Comparison of ENCODE assay signal across 26 cellular contexts in genomic region chr2:201195329-201195728, GRCh38. TPM values are rescaled to one million over a fixed set of nuclear protein-coding genes. Genes with fewer than 3 reads are reported as not detected.
DNase-seq lines count a peak whose midpoint lies in the region; ATAC-seq lines count a peak whose summit lies in the region.
"Had no signal": no experiment of that assay in that cellular context is flagged by ENCODE, and none has a peak within 500 bp of the region (broad histone marks: within the 10 kb centered on the region; RNA-seq: fewer than 3 reads in every experiment).

No MANE protein-coding gene starts in this region.

- POLR2A ChIA-PET in CD4-positive, alpha-beta memory T cell (lab: Charles Lee; ENCODE audit: partially characterized antibody), result interaction anchor here (0.9 to 5.4 kb wide), 11 partner anchors 9 to 331 kb away, joined by 3 to 61 read pairs (median 5); partner anchors contain the start of genes CASP10, CLK1, NIF3L1 and PPIL3

- H3K4me3 Mint-ChIP-seq in activated CD8-positive, alpha-beta memory T cell treated with anti-CD3 and anti-CD28 coated beads, Interleukin-2, amount 10 ng/mL, durations not matched to agents 7 days and 5 days, result no peak overlapping the region
- H3K4me3 Mint-ChIP-seq in CD4-positive, alpha-beta memory T cell, result peak overlapping the region in 7 of 8 donors; percentile 17 to 77 (median 41)
- no peak overlapping the region for H3K4me3 Mint-ChIP-seq in T-helper 17 cell
- H3K4me3 Mint-ChIP-seq in natural killer cell treated with Interleukin-12 subunit alpha and Interleukin-12 subunit beta and Interleukin-15 and Interleukin-18, amount 100 ng/mL, for 72 hours, result peak overlapping the region; percentile 12
- H3K4me3 Mint-ChIP-seq: activated T-cell treated with anti-CD3 and anti-CD28 coated beads, Interleukin-2, amount 50 U/mL, for 72 hours; neural progenitor cell; stimulated activated naive CD8-positive, alpha-beta T cell treated with anti-CD3 and anti-CD28 coated beads, Interleukin-15, amount 100 ng/mL, for 72 hours had no signal

- no peaks in the 10 kb centered on the region for H3K27me3 Mint-ChIP-seq in activated CD8-positive, alpha-beta memory T cell treated with anti-CD3 and anti-CD28 coated beads, Interleukin-2, amount 10 ng/mL, durations not matched to agents 7 days and 5 days
- no peaks in the 10 kb centered on the region for H3K27me3 Mint-ChIP-seq in CD4-positive, alpha-beta memory T cell
- H3K27me3 Mint-ChIP-seq in T-helper 17 cell, result no peaks in the 10 kb centered on the region
- H3K27me3 Mint-ChIP-seq in natural killer cell treated with Interleukin-12 subunit alpha and Interleukin-12 subunit beta and Interleukin-15 and Interleukin-18, amount 100 ng/mL, for 72 hours, result no peaks in the 10 kb centered on the region
- H3K27me3 Mint-ChIP-seq: stimulated activated naive CD8-positive, alpha-beta T cell treated with anti-CD3 and anti-CD28 coated beads, Interleukin-15, amount 100 ng/mL, for 72 hours had no signal

- peaks cover 64% of the 10 kb centered on the region for H3K4me1 ChIP-seq in CD4-positive, alpha-beta memory T cell (ENCODE audit: insufficient read depth, low read length)
- H3K4me1 ChIP-seq: parathyroid adenoma, SJCRH30 had no signal

- no peaks in the 10 kb centered on the region for H3K27me3 ChIP-seq in CD4-positive, alpha-beta memory T cell (ENCODE audit: insufficient read depth, low read length)
- H3K27me3 ChIP-seq: neural progenitor cell, SJCRH30 had no signal

- peaks cover 63% of the 10 kb centered on the region for H3K36me3 Mint-ChIP-seq in activated CD8-positive, alpha-beta memory T cell treated with anti-CD3 and anti-CD28 coated beads, Interleukin-2, amount 10 ng/mL, durations not matched to agents 7 days and 5 days
- H3K36me3 Mint-ChIP-seq in CD4-positive, alpha-beta memory T cell, result peaks cover 58 to 62% of the 10 kb centered on the region in 2 donors
- peaks cover 6% of the 10 kb centered on the region for H3K36me3 Mint-ChIP-seq in T-helper 17 cell (ENCODE audit: low read depth)
- peaks cover 11% of the 10 kb centered on the region for H3K36me3 Mint-ChIP-seq in natural killer cell treated with Interleukin-12 subunit alpha and Interleukin-12 subunit beta and Interleukin-15 and Interleukin-18, amount 100 ng/mL, for 72 hours
- H3K36me3 Mint-ChIP-seq: neural progenitor cell had no signal

- CTCF ChIA-PET in activated CD8-positive, alpha-beta memory T cell treated with anti-CD3 and anti-CD28 coated beads, Interleukin-2, amount 10 ng/mL, durations not matched to agents 7 days and 5 days (lab: Charles Lee), result interaction anchor here (1.1 to 7.4 kb wide), 9 partner anchors 13 to 294 kb away, joined by 3 to 75 read pairs (median 3); partner anchors contain the start of gene CASP10
- CTCF ChIA-PET in CD4-positive, alpha-beta memory T cell (lab: Charles Lee; ENCODE audit: partially characterized antibody), result interaction anchor here (0.6 to 8.0 kb wide), 8 partner anchors 10 to 170 kb away, joined by 3 to 125 read pairs (median 4); partner anchors contain the start of gene CASP10

- intact Hi-C loops in CD4-positive, alpha-beta memory T cell (cut with micrococcal nuclease), result no loop called here

- DNase-seq in activated CD8-positive, alpha-beta memory T cell treated with anti-CD3 and anti-CD28 coated beads, Interleukin-2, amount 10 ng/mL, durations not matched to agents 7 days and 5 days, result no peak
- no peak for DNase-seq in activated CD8-positive, alpha-beta memory T cell treated with anti-CD3 and anti-CD28 coated beads for 24 hours
- no peak for DNase-seq in CD4-positive, alpha-beta memory T cell
- DNase-seq in T-helper 17 cell (no peak), NCI-H146 (lab: John Stamatoyannopoulos, UW) (no peak)
- DNase-seq in natural killer cell treated with Interleukin-12 subunit alpha and Interleukin-12 subunit beta and Interleukin-15 and Interleukin-18, amount 100 ng/mL, for 72 hours (ENCODE audit: low spot score), result no peak
- DNase-seq: activated CD4-positive, alpha-beta T cell treated with anti-CD3 and anti-CD28 coated beads for 4 hours; activated T-cell treated with anti-CD3 and anti-CD28 coated beads, Interleukin-2, amount 50 U/mL, for 72 hours; H7; IMR-90; NCI-H1092; NCI-H187 treated with DMSO at 0.1 percent for 48 hours; NCI-H2171 treated with DMSO at 0.1 percent for 48 hours; NCI-H510A; RPMI8226; SJCRH30; stimulated activated CD4-positive, alpha-beta T cell treated with anti-CD3 and anti-CD28 coated beads, Interleukin-2, amount 100 ng/mL, for 24 hours; stimulated activated naive CD8-positive, alpha-beta T cell treated with anti-CD3 and anti-CD28 coated beads, Interleukin-15, amount 100 ng/mL, for 72 hours; SW 1271; T1000 had no signal

- no peaks in the 10 kb centered on the region for H3K9me3 ChIP-seq in CD4-positive, alpha-beta memory T cell (ENCODE audit: control insufficient read depth in 1 of 2, low read length in 2 of 2)
- no peaks in the 10 kb centered on the region for H3K9me3 ChIP-seq in T-helper 17 cell (ENCODE audit: control insufficient read depth, low read length, poor library complexity, severe bottlenecking)
- H3K9me3 ChIP-seq: SJCRH30, thoracic aorta had no signal

- H3K4me1 Mint-ChIP-seq in activated CD8-positive, alpha-beta memory T cell treated with anti-CD3 and anti-CD28 coated beads, Interleukin-2, amount 10 ng/mL, durations not matched to agents 7 days and 5 days, result peaks cover 59% of the 10 kb centered on the region
- peaks cover 45 to 71% (median 57%) of the 10 kb centered on the region in 4 donors for H3K4me1 Mint-ChIP-seq in CD4-positive, alpha-beta memory T cell
- H3K4me1 Mint-ChIP-seq in T-helper 17 cell, result peaks cover 43% of the 10 kb centered on the region
- peaks cover 52 to 55% of the 10 kb centered on the region in 2 donors for H3K4me1 Mint-ChIP-seq in natural killer cell treated with Interleukin-12 subunit alpha and Interleukin-12 subunit beta and Interleukin-15 and Interleukin-18, amount 100 ng/mL, for 72 hours (ENCODE audit: low read depth in 2 of 2)
- H3K4me1 Mint-ChIP-seq: neural progenitor cell had no signal

- no peak overlapping the region for H3K4me3 ChIP-seq in CD4-positive, alpha-beta memory T cell (ENCODE audit: low read length in 2 of 2)
- H3K4me3 ChIP-seq: neural progenitor cell, SJCRH30, thoracic aorta had no signal

- no peak for ATAC-seq in activated CD8-positive, alpha-beta memory T cell treated with anti-CD3 and anti-CD28 coated beads, Interleukin-2, amount 10 ng/mL, durations not matched to agents 7 days and 5 days
- ATAC-seq in T-helper 17 cell (no peak), HG03159 (IDR thresholded peaks at IDR 0.05; ENCODE audit: unreplicated experiment) (no peak), HG02610 (IDR thresholded peaks at IDR 0.05; ENCODE audit: unreplicated experiment) (no peak)
- no peak for ATAC-seq in natural killer cell treated with Interleukin-12 subunit alpha and Interleukin-12 subunit beta and Interleukin-15 and Interleukin-18, amount 100 ng/mL, for 72 hours
- ATAC-seq: stimulated activated naive CD8-positive, alpha-beta T cell treated with anti-CD3 and anti-CD28 coated beads, Interleukin-15, amount 100 ng/mL, for 72 hours had no signal

- peak overlapping the region; percentile 61 for H3K27ac Mint-ChIP-seq in activated CD8-positive, alpha-beta memory T cell treated with anti-CD3 and anti-CD28 coated beads, Interleukin-2, amount 10 ng/mL, durations not matched to agents 7 days and 5 days
- peak overlapping the region; percentile 44 to 95 (median 84) for H3K27ac Mint-ChIP-seq in CD4-positive, alpha-beta memory T cell
- peak overlapping the region; percentile 93 for H3K27ac Mint-ChIP-seq in T-helper 17 cell
- H3K27ac Mint-ChIP-seq in natural killer cell treated with Interleukin-12 subunit alpha and Interleukin-12 subunit beta and Interleukin-15 and Interleukin-18, amount 100 ng/mL, for 72 hours, result peak overlapping the region; percentile 68 to 78
- H3K27ac Mint-ChIP-seq: neural progenitor cell had no signal

- H3K9me3 Mint-ChIP-seq in activated CD8-positive, alpha-beta memory T cell treated with anti-CD3 and anti-CD28 coated beads, Interleukin-2, amount 10 ng/mL, durations not matched to agents 7 days and 5 days (ENCODE audit: low read depth), result no peaks in the 10 kb centered on the region
- no peaks in the 10 kb centered on the region for H3K9me3 Mint-ChIP-seq in CD4-positive, alpha-beta memory T cell
- no peaks in the 10 kb centered on the region for H3K9me3 Mint-ChIP-seq in natural killer cell treated with Interleukin-12 subunit alpha and Interleukin-12 subunit beta and Interleukin-15 and Interleukin-18, amount 100 ng/mL, for 72 hours
- H3K9me3 Mint-ChIP-seq: activated T-cell treated with anti-CD3 and anti-CD28 coated beads, Interleukin-2, amount 50 U/mL, for 72 hours; neural progenitor cell; stimulated activated naive CD8-positive, alpha-beta T cell treated with anti-CD3 and anti-CD28 coated beads, Interleukin-15, amount 100 ng/mL, for 72 hours had no signal

- H3K27ac ChIP-seq in CD4-positive, alpha-beta memory T cell (ENCODE audit: low read depth, low read length), result no peak overlapping the region
- H3K27ac ChIP-seq: neural progenitor cell, parathyroid adenoma, SJCRH30, thoracic aorta, VCaP had no signal

- H3K36me3 ChIP-seq in CD4-positive, alpha-beta memory T cell (ENCODE audit: insufficient read depth, low read length), result peaks cover 16% of the 10 kb centered on the region
- H3K36me3 ChIP-seq: neural progenitor cell, SJCRH30, thoracic aorta had no signal

RNA-seq across cellular contexts. Expression of gene CASP10, which starts 12.4 kb away (rescaled TPM):
- total RNA-seq in activated CD8-positive, alpha-beta memory T cell treated with anti-CD3 and anti-CD28 coated beads, Interleukin-2, amount 10 ng/mL, durations not matched to agents 7 days and 5 days, result 10 to 100 TPM; 26.6 to 37.4 TPM
- total RNA-seq in CD4-positive, alpha-beta memory T cell, result 10 to 100 TPM; 30.6 to 36.6 TPM
- 10 to 100 TPM; 15.3 to 15.5 TPM for polyA plus RNA-seq in CD4-positive, alpha-beta memory T cell
- total RNA-seq in T-helper 17 cell, result 10 to 100 TPM; 16.4 to 21.2 TPM
- total RNA-seq in natural killer cell treated with Interleukin-12 subunit alpha and Interleukin-12 subunit beta and Interleukin-15 and Interleukin-18, amount 100 ng/mL, for 72 hours, result 10 to 100 TPM; 17.5 to 23.0 TPM

Comparison
In these comparisons a context has a peak if more than half of its experiments do, and no peak if none do; other contexts are left out.
1. H3K4me3 Mint-ChIP-seq: peak in CD4-positive, alpha-beta memory T cell (7 of 8) and natural killer cell treated with Interleukin-12 subunit alpha and Interleukin-12 subunit beta and Interleukin-15 and Interleukin-18, amount 100 ng/mL, for 72 hours (single experiment); none in activated CD8-positive, alpha-beta memory T cell treated with anti-CD3 and anti-CD28 coated beads, Interleukin-2, amount 10 ng/mL, durations not matched to agents 7 days and 5 days (single experiment) and T-helper 17 cell (single experiment).
2. Peak in every context shown above with its lines, with median percentiles within 50 percentile points of each other: H3K27ac Mint-ChIP-seq.